In the genomic region with DNA sequence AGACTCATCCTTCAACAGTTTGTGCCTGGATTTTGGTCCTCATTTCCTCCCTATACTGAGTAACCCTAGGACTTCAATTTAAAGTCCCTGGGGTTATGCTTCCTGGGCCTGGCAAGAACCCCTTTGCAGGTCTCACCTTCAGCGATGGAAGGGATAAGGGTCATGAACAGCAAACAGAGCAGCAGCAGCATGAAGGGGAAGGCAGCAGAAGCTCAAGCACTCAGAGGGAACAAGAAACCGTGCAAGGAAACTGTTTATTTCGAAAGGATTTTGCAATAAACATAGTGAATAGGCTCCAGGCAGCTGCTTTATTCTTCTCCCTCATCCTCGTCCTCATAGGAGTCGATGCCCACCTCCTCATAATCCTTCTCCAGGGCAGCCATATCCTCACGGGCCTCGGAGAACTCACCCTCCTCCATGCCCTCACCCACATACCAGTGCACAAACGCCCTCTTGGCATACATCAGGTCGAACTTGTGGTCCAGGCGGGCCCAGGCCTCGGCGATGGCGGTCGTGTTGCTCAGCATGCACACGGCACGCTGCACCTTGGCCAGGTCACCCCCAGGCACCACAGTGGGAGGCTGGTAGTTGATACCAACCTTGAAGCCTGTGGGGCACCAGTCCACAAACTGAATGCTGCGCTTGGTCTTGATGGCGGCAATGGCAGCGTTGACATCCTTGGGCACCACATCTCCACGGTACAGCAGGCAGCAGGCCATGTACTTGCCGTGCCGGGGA, we compare ENCODE assay signal across 1 cellular context.
TF ChIP-seq lines count a peak whose summit lies in the region.

No MANE protein-coding gene starts in this region.

TF ChIP-seq in IMR-90, 13 proteins besides CTCF, POLR2A, EP300 and RAD21:
- no peak for TF ChIP-seq USF2 (IDR thresholded peaks at IDR 0.05; ENCODE audit: low read depth, low read length)
TF ChIP-seq in IMR-90: peak in this region for 0.
